In genomic region chr7:156014201-156014600, GRCh38 we compare ENCODE assay signal across 18 cellular contexts.
"Had no signal": no experiment of that assay in that cellular context is flagged by ENCODE, and none has a peak within 500 bp of the region (broad histone marks: within the 10 kb centered on the region; RNA-seq: fewer than 3 reads in every experiment).

No MANE protein-coding gene starts in this region.

- H3K27ac ChIP-seq: brain microvascular endothelial cell, parathyroid adenoma, thoracic aorta had no signal

- H3K9ac ChIP-seq: parathyroid adenoma had no signal

- ATAC-seq: esophagus mucosa, left cardiac atrium had no signal

- H3K4me3 ChIP-seq: lung, thoracic aorta had no signal

- H3K27me3 Mint-ChIP-seq: dendritic cell treated with granulocyte-macrophage colony-stimulating factor and Interleukin-4, amounts not matched to agents 40 ng/mL and 50 ng/mL, for 4 days; naive B cell; stimulated activated naive CD8-positive, alpha-beta T cell treated with anti-CD3 and anti-CD28 coated beads, Interleukin-15, Interleukin-2, amounts not matched to agents 100 ng/mL and 50 ng/mL, for 24 hours had no signal

- H3K36me3 ChIP-seq: brain microvascular endothelial cell, thoracic aorta had no signal

- H3K4me1 ChIP-seq: parathyroid adenoma had no signal

- H3K4me1 Mint-ChIP-seq: naive B cell had no signal

- H3K36me3 Mint-ChIP-seq: naive B cell had no signal

- H3K9me3 ChIP-seq: thoracic aorta had no signal

- DNase-seq: activated CD4-positive, alpha-beta T cell treated with anti-CD3 and anti-CD28 coated beads for 1 hour; activated gamma-delta T cell treated with Interleukin-2 at 50 U/mL for 16 hours; activated T-cell treated with anti-CD3 and anti-CD28 coated beads, Interleukin-2, amount 50 U/mL, for 48 hours; amygdala; brain microvascular endothelial cell; foreskin fibroblast; glutamatergic neuron; left cardiac atrium; naive B cell; retina; stimulated activated CD4-positive, alpha-beta T cell treated with anti-CD3 and anti-CD28 coated beads, Interleukin-4, amount 100 ng/mL, for 1 hour; stimulated activated CD8-positive, alpha-beta memory T cell treated with anti-CD3 and anti-CD28 coated beads, Interleukin-4, amount 100 ng/mL, for 48 hours had no signal

- H3K27ac Mint-ChIP-seq: dendritic cell treated with granulocyte-macrophage colony-stimulating factor and Interleukin-4, amounts not matched to agents 40 ng/mL and 50 ng/mL, for 4 days; naive B cell; stimulated activated naive CD8-positive, alpha-beta T cell treated with anti-CD3 and anti-CD28 coated beads, Interleukin-15, Interleukin-2, amounts not matched to agents 100 ng/mL and 50 ng/mL, for 24 hours had no signal

- H2AFZ ChIP-seq: parathyroid adenoma had no signal

- H3K27me3 ChIP-seq: brain microvascular endothelial cell had no signal

- H3K4me3 Mint-ChIP-seq: dendritic cell treated with granulocyte-macrophage colony-stimulating factor and Interleukin-4, amounts not matched to agents 40 ng/mL and 50 ng/mL, for 4 days; naive B cell; stimulated activated naive CD8-positive, alpha-beta T cell treated with anti-CD3 and anti-CD28 coated beads, Interleukin-15, Interleukin-2, amounts not matched to agents 100 ng/mL and 50 ng/mL, for 24 hours had no signal

- H3K79me2 ChIP-seq: parathyroid adenoma had no signal
